Comparison of ENCODE assay signal across 19 cellular contexts in the genomic region with DNA sequence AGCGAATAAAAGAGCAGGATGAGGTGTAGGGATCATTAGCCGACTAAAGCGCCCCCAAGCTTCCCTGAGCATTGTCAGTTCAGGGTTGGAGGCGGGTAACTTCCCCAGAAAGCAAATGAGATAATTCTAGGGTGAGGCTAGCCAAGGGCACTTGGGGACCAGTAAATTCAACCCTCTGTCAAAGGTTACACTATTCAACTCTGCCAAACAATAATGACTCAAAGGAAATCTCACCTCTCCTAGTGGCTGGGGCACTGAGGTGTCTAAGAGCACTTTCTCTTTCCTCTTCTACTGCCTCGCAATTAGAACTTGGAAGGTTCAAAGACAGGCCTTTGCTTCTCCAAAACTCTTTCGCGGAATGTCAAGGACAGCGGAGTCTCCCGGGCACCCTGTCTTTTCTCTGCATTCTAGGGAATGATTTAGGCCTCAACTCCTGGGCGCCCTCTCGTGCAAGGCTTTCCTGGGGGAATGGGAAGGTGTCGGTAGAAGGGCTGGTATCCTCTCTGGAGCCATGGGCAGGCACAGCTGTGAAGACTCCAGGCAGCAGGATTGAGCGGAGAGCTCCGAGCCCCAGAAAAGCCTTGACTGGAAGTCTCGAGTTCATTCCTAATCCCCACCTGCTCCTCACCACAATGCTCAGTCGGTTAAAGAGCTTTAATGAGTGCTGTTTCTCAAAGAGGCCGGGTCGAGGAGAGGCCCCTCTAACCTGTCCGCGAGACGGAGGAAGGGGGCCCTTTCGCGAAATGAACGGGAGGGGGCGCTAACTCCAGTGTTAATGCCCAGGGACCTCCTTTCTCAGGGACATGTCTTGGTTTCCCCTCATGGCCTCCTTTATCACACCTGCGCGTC. TPM values are rescaled to one million over a fixed set of nuclear protein-coding genes. Genes with fewer than 3 reads are reported as not detected.
A peak's percentile ranks its signal among the peaks of the same experiment; 100 is the strongest.
DNase-seq lines count a peak whose midpoint lies in the region; ATAC-seq and TF ChIP-seq lines count a peak whose summit lies in the region.
"Had no signal": no experiment of that assay in that cellular context is flagged by ENCODE, and none has a peak within 500 bp of the region (broad histone marks: within the 10 kb centered on the region; RNA-seq: fewer than 3 reads in every experiment).

No MANE protein-coding gene starts in this region.

- H3K9me3 Mint-ChIP-seq in type B pancreatic cell = no peaks in the 10 kb centered on the region

- no peak overlapping the region; a peak in 1 of 4 replicates for H3K4me3 ChIP-seq in SK-N-SH (ENCODE audit: low read depth in 2 of 2, low read length in 1 of 2)
- H3K4me3 ChIP-seq: A549, esophagus muscularis mucosa had no signal

- H2AFZ ChIP-seq in SK-N-SH (ENCODE audit: low read depth) = no peak overlapping the region

- CTCF ChIA-PET in SK-N-SH (lab: Yijun Ruan, JAX) = interaction anchor here (0.7 to 2.3 kb wide), 6 partner anchors 8 to 713 kb away, joined by 3 to 10 read pairs (median 3); no protein-coding TSS in a partner anchor

- WGBS in SK-N-SH (ENCODE audit: low lambda C conversion rate) = 66% methylated on average over 18 of the region's 27 CpGs

- H3K79me2 ChIP-seq in SK-N-SH (ENCODE audit: insufficient read depth) = no peaks in the 10 kb centered on the region

- H3K36me3 Mint-ChIP-seq in type B pancreatic cell = peaks cover 8% of the 10 kb centered on the region

- H3K4me3 Mint-ChIP-seq in type B pancreatic cell = no peak overlapping the region
- H3K4me3 Mint-ChIP-seq: activated naive CD4-positive, alpha-beta T cell treated with anti-CD3 and anti-CD28 coated beads, Interleukin-2, amount 50 U/mL, for 24 hours had no signal

- no peaks in the 10 kb centered on the region for H3K9me3 ChIP-seq in SK-N-SH
- H3K9me3 ChIP-seq: A549, esophagus muscularis mucosa had no signal

- no peak overlapping the region for H3K4me2 ChIP-seq in SK-N-SH
- H3K4me2 ChIP-seq: A549 had no signal

- H3K27me3 ChIP-seq in SK-N-SH (ENCODE audit: insufficient read depth) = peaks cover 33% of the 10 kb centered on the region

- no peak overlapping the region for H3K9ac ChIP-seq in SK-N-SH

- H3K27me3 Mint-ChIP-seq in type B pancreatic cell = peaks cover 98% of the 10 kb centered on the region

- no peaks in the 10 kb centered on the region for H3K4me1 ChIP-seq in SK-N-SH (ENCODE audit: control insufficient read depth in 1 of 2, insufficient read depth in 2 of 2, low read depth in 1 of 2, low read length in 1 of 2)
- H3K4me1 ChIP-seq: A549 had no signal

- H3K27ac ChIP-seq in SK-N-SH (ENCODE audit: low read depth in 2 of 2, low read length in 1 of 2) = no peak overlapping the region
- H3K27ac ChIP-seq: A549, esophagus muscularis mucosa had no signal

- ATAC-seq in SK-N-SH treated with all-trans-retinoic acid at 6 μM for 48 hours (no peak), left cardiac atrium (no peak)

- intact Hi-C loops in left cardiac atrium (cut with DNase I) = loop anchor here in 1 of 2 donors (10.0 kb wide), 1 partner anchor 690 kb away; no protein-coding TSS in a partner anchor

- H3F3A ChIP-seq in SK-N-SH (replicated peaks; ENCODE audit: insufficient read depth) = no peaks in the 10 kb centered on the region

- peaks cover 22% of the 10 kb centered on the region for H3K4me1 Mint-ChIP-seq in type B pancreatic cell (ENCODE audit: unreplicated experiment)
- H3K4me1 Mint-ChIP-seq: activated naive CD4-positive, alpha-beta T cell treated with anti-CD3 and anti-CD28 coated beads, Interleukin-2, amount 50 U/mL, for 24 hours; immature natural killer cell had no signal

- H3K9me2 ChIP-seq in SK-N-SH = no peaks in the 10 kb centered on the region

- no peak for TF ChIP-seq EP300 in SK-N-SH (IDR thresholded peaks at IDR 0.05; ENCODE audit: borderline replicate concordance in 1 of 2, low read depth in 1 of 2, low read length in 1 of 2)

- H4K20me1 ChIP-seq in SK-N-SH (ENCODE audit: insufficient read depth) = no peaks in the 10 kb centered on the region

- TF ChIP-seq RAD21 in SK-N-SH (IDR thresholded peaks at IDR 0.05; ENCODE audit: low read length) = no peak

- TF ChIP-seq CTCF in SK-N-SH (IDR thresholded peaks at IDR 0.05) (peak; percentile 32; the same call in 1 of the 2 replicates), type B pancreatic cell (conservative IDR thresholded peaks at IDR 0.05) (peak; percentile 57)

- no peak overlapping the region for H3K27ac Mint-ChIP-seq in type B pancreatic cell
- H3K27ac Mint-ChIP-seq: activated naive CD4-positive, alpha-beta T cell treated with anti-CD3 and anti-CD28 coated beads, Interleukin-2, amount 50 U/mL, for 24 hours; immature natural killer cell had no signal

- DNase-seq in SK-N-SH (no peak), UCSD-AML1 (lab: John Stamatoyannopoulos, UW; ENCODE audit: unreplicated experiment) (peak; percentile 5), germinal center (ENCODE audit: low spot score) (peak; percentile 17), type B pancreatic cell (ENCODE audit: extremely low spot score, unreplicated experiment) (no peak), D341Med (ENCODE audit: low spot score) (no peak), left cardiac atrium (no peak), SKM-1 (lab: John Stamatoyannopoulos, UW; ENCODE audit: unreplicated experiment) (no peak)
- DNase-seq: activated CD8-positive, alpha-beta memory T cell treated with anti-CD3 and anti-CD28 coated beads, Interleukin-2, amount 50 U/mL, for 4 hours; COR-L47; immature natural killer cell; Kasumi-1; midbrain; NCI-H2081; SIG-M5 had no signal

- POLR2A ChIA-PET in SK-N-SH (lab: Yijun Ruan, JAX) = no interaction called here

- H3K36me3 ChIP-seq in SK-N-SH (replicated peaks in 1 of 2; ENCODE audit: control insufficient read depth in 1 of 2, insufficient read depth in 2 of 2, low read length in 1 of 2) = no peaks in the 10 kb centered on the region
- H3K36me3 ChIP-seq: esophagus muscularis mucosa had no signal

TF ChIP-seq in SK-N-SH, 30 proteins besides CTCF, POLR2A, EP300 and RAD21:
- TF ChIP-seq PBX3 (IDR thresholded peaks at IDR 0.05) = no peak
TF ChIP-seq in SK-N-SH: peak in this region for 0.

TF ChIP-seq in SK-N-SH treated with all-trans-retinoic acid at 6 μM for 48 hours, 23 proteins besides CTCF, POLR2A, EP300 and RAD21:
- TF ChIP-seq POU6F1 (CRISPR knock-in tag; IDR thresholded peaks at IDR 0.05; ENCODE audit: borderline replicate concordance, low read depth) = no peak
- TF ChIP-seq GLIS3 (CRISPR knock-in tag; IDR thresholded peaks at IDR 0.05) = no peak
- no peak for TF ChIP-seq OSR1 (CRISPR knock-in tag; IDR thresholded peaks at IDR 0.05)
- no peak for TF ChIP-seq ZFP3 (CRISPR knock-in tag; IDR thresholded peaks at IDR 0.05)
- TF ChIP-seq BACH2 (CRISPR knock-in tag; IDR thresholded peaks at IDR 0.05; ENCODE audit: borderline replicate concordance) = no peak
- no peak for TF ChIP-seq ARNTL (CRISPR knock-in tag; IDR thresholded peaks at IDR 0.05; ENCODE audit: borderline replicate concordance, low read depth)
- TF ChIP-seq ZNF70 (CRISPR knock-in tag; IDR thresholded peaks at IDR 0.05) = no peak
- TF ChIP-seq TOX (CRISPR knock-in tag; IDR thresholded peaks at IDR 0.05; ENCODE audit: borderline replicate concordance) = no peak
- no peak for TF ChIP-seq ZC3H10 (CRISPR knock-in tag; IDR thresholded peaks at IDR 0.05)
- TF ChIP-seq ISL1 (CRISPR knock-in tag; IDR thresholded peaks at IDR 0.05) = no peak
- TF ChIP-seq PPARA (CRISPR knock-in tag; IDR thresholded peaks at IDR 0.05; ENCODE audit: borderline replicate concordance) = no peak
- no peak for TF ChIP-seq RARB (CRISPR knock-in tag; IDR thresholded peaks at IDR 0.05)
- TF ChIP-seq TCF4 (CRISPR knock-in tag; IDR thresholded peaks at IDR 0.05; ENCODE audit: borderline replicate concordance) = no peak
- no peak for TF ChIP-seq CSDC2 (CRISPR knock-in tag; IDR thresholded peaks at IDR 0.05)
- TF ChIP-seq, protein P1, sequence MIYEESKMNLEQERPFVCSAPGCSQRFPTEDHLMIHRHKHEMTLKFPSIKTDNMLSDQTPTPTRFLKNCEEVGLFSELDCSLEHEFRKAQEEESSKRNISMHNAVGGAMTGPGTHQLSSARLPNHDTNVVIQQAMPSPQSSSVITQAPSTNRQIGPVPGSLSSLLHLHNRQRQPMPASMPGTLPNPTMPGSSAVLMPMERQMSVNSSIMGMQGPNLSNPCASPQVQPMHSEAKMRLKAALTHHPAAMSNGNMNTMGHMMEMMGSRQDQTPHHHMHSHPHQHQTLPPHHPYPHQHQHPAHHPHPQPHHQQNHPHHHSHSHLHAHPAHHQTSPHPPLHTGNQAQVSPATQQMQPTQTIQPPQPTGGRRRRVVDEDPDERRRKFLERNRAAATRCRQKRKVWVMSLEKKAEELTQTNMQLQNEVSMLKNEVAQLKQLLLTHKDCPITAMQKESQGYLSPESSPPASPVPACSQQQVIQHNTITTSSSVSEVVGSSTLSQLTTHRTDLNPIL (CRISPR knock-in tag; IDR thresholded peaks at IDR 0.05; ENCODE audit: low read depth) = no peak

RNA-seq across cellular contexts. Expression of gene ZIC4, which starts 21.9 kb away (rescaled TPM):
- polyA plus RNA-seq in SK-N-SH (2012; rRNA removed) = 1.3 and 2.0 TPM in 2 replicates
- 1.1 and 1.4 TPM in 2 replicates for polyA plus RNA-seq in SK-N-SH (2012; cell fraction: cytosol; rRNA removed)
- 4.5 and 7.1 TPM in 2 replicates for polyA plus RNA-seq in SK-N-SH (2012; cell fraction: nucleus; rRNA removed)
- total RNA-seq in type B pancreatic cell (ENCODE audit: low replicate concordance) (40.2 TPM in 1 of 2 replicates, not detected in the other), left cardiac atrium (not detected)
- total RNA-seq: esophagus muscularis mucosa had no signal
- polyA plus RNA-seq: A549, immature natural killer cell, thymus had no signal

RNA-seq across cellular contexts. Expression of gene ZIC1, which starts 24.7 kb away (rescaled TPM):
- 11.3 and 16.7 TPM in 2 replicates for polyA plus RNA-seq in SK-N-SH (2012; rRNA removed)
- 8.2 and 11.4 TPM in 2 replicates for polyA plus RNA-seq in SK-N-SH (2012; cell fraction: cytosol; rRNA removed)
- 30.4 and 42.9 TPM in 2 replicates for polyA plus RNA-seq in SK-N-SH (2012; cell fraction: nucleus; rRNA removed)
- total RNA-seq in type B pancreatic cell (ENCODE audit: low replicate concordance) (184 TPM in 1 of 2 replicates, not detected in the other), left cardiac atrium (not detected)
- total RNA-seq: esophagus muscularis mucosa had no signal
- polyA plus RNA-seq: immature natural killer cell had no signal

Comparison
In these comparisons a context has a peak if more than half of its experiments do, and no peak if none do; other contexts are left out.
1. DNase-seq: peak in UCSD-AML1 (single experiment) and germinal center (single experiment); none in SK-N-SH (single experiment), type B pancreatic cell (single experiment), D341Med (single experiment), left cardiac atrium (single experiment) and SKM-1 (single experiment).